8 cellular contexts compared by ENCODE assay signal in genomic region chr12:51270067-51270846, GRCh38. TPM values are rescaled to one million over a fixed set of nuclear protein-coding genes. Genes with fewer than 3 reads are reported as not detected.
DNase-seq lines count a peak whose midpoint lies in the region; ATAC-seq and TF ChIP-seq lines count a peak whose summit lies in the region.

TSS of gene SMAGP (minus strand) at chr12:51270415. CDS start at chr12:51269278, 1,137 bp downstream.

- peaks cover 0 to 2% (median 0%) of the 10 kb centered on the region in 7 donors for H3K9me3 Mint-ChIP-seq in naive B cell

- H3K27ac ChIP-seq in thyroid gland = peak within 1 kb of the TSS in 2 of 3 donors; percentile 61 to 73

- intact Hi-C loops in thyroid gland (cut with DNase I) = no loop called here

- no peaks in the 10 kb centered on the region for H3K27me3 ChIP-seq in thyroid gland

- WGBS in thyroid gland, 2 donors = 1% methylated on average over 19 of the region's 79 CpGs

- no peak for TF ChIP-seq CTCF in thyroid gland (IDR thresholded peaks at IDR 0.05)

- H3K27me3 Mint-ChIP-seq in naive B cell = no peaks in the 10 kb centered on the region

- no peak for TF ChIP-seq POLR2A in thyroid gland (IDR thresholded peaks at IDR 0.05)

- H3K4me1 Mint-ChIP-seq in naive B cell = peaks cover 29 to 34% (median 30%) of the 10 kb centered on the region in 3 donors

- peak; percentile 18 for DNase-seq in NCI-H2107 treated with DMSO at 0.1 percent for 48 hours (lab: John Stamatoyannopoulos, UW; ENCODE audit: unreplicated experiment)
- DNase-seq in NCI-H2107 (lab: John Stamatoyannopoulos, UW) = no peak
- DNase-seq in NCI-H510A (lab: John Stamatoyannopoulos, UW) = peak; percentile 76
- DNase-seq in activated T-cell treated with anti-CD3 and anti-CD28 coated beads for 48 hours (ENCODE audit: low read depth) = peak; percentile 20
- peak; percentile 77 for DNase-seq in naive B cell
- DNase-seq in thyroid gland = peak; percentile 82 to 83

- H3K4me1 ChIP-seq in thyroid gland = peaks cover 9% of the 10 kb centered on the region in 2 donors

- peak within 1 kb of the TSS in 2 of 3 donors; percentile 49 to 63 for H3K4me3 ChIP-seq in thyroid gland (replicated peaks in 1 of 3)

- ATAC-seq in HG02884 (IDR thresholded peaks at IDR 0.05; ENCODE audit: unreplicated experiment) (peak; percentile 64), esophagus mucosa (peak; percentile 88), naive B cell (ENCODE audit: low read depth in 2 of 2) (peak; percentile 70 to 77)

- H3K4me3 Mint-ChIP-seq in naive B cell = peak within 1 kb of the TSS; percentile 93 to 99 (median 96)

- H3K9me3 ChIP-seq in thyroid gland = no peaks in the 10 kb centered on the region

- peaks cover 0 to 5% of the 10 kb centered on the region in 2 donors for H3K36me3 Mint-ChIP-seq in naive B cell

- no peaks in the 10 kb centered on the region for H3K36me3 ChIP-seq in thyroid gland

- peak within 1 kb of the TSS; percentile 92 to 96 (median 94) for H3K27ac Mint-ChIP-seq in naive B cell

RNA-seq across cellular contexts. Expression of gene SMAGP, which starts in this region (rescaled TPM):
- total RNA-seq in esophagus mucosa (96.2 TPM), thyroid gland (10 to 100 TPM in 1 of 4 donors, 1 to 10 TPM in 3; 3.0 to 10.5 (median 4.8) TPM)
- 10 to 100 TPM; 26.8 to 55.3 (median 41.1) TPM for polyA plus RNA-seq in naive B cell (ENCODE audit: low read depth in 6 of 6)
